In genomic region chr7:39952791-39953190, GRCh38 we compare ENCODE assay signal across 8 cellular contexts. TPM values are rescaled to one million over a fixed set of nuclear protein-coding genes. Genes with fewer than 3 reads are reported as not detected.
DNase-seq lines count a peak whose midpoint lies in the region; ATAC-seq and TF ChIP-seq lines count a peak whose summit lies in the region.

No MANE protein-coding gene starts in this region.

- TF ChIP-seq CTCF in AG04450 (IDR thresholded peaks at IDR 0.05; ENCODE audit: low read depth, low read length) = no peak
- no peak for TF ChIP-seq CTCF in breast epithelium (IDR thresholded peaks at IDR 0.05)

- intact Hi-C loops in breast epithelium (cut with DNase I; ENCODE audit: low total_unique reads) = no loop called here

- CTCF ChIA-PET in AG04450 (lab: Charles Lee) = interaction anchor here (0.6 to 5.4 kb wide), 2 partner anchors 100 to 115 kb away, joined by 3 to 43 read pairs; no protein-coding TSS in a partner anchor

- no peak for ATAC-seq in HG02840 (IDR thresholded peaks at IDR 0.05; ENCODE audit: low FRiP score, unreplicated experiment)
- no peak for ATAC-seq in GM18520 (IDR thresholded peaks at IDR 0.05; ENCODE audit: unreplicated experiment)

- 0 out of 2 replicates have a peak, but pooled peaks cover 6% of the 10 kb centered on the region for H3K4me1 ChIP-seq in HUES6 (ENCODE audit: control insufficient read depth, insufficient read depth, low read length)
- H3K4me1 ChIP-seq in breast epithelium = peaks cover 0 to 20% of the 10 kb centered on the region in 2 donors
- H3K4me1 ChIP-seq in muscle layer of colon (ENCODE audit: insufficient read depth, low read length) = peaks cover 39% of the 10 kb centered on the region

- TF ChIP-seq POLR2A in breast epithelium (IDR thresholded peaks at IDR 0.05) = no peak

- H3K27ac ChIP-seq in AG04450 (ENCODE audit: low read depth, low read length) = no peak overlapping the region
- no peak overlapping the region for H3K27ac ChIP-seq in HUES6 (ENCODE audit: low read depth, low read length)
- H3K27ac ChIP-seq in breast epithelium = peak overlapping the region; percentile 96 to 99
- no peak overlapping the region for H3K27ac ChIP-seq in muscle layer of colon (ENCODE audit: low read depth, low read length)

- H3K9me3 ChIP-seq in AG04450 (ENCODE audit: control insufficient read depth, insufficient read depth, low read length) (no peaks in the 10 kb centered on the region; the same call in 1 of the 2 replicates), HUES6 (ENCODE audit: control insufficient read depth, insufficient read depth, low read depth, low read length) (no peaks in the 10 kb centered on the region), breast epithelium (no peaks in the 10 kb centered on the region), muscle layer of colon (ENCODE audit: low read length) (no peaks in the 10 kb centered on the region)

- DNase-seq in AG04450 (ENCODE audit: low read depth, low spot score) (no peak), breast epithelium (ENCODE audit: low spot score in 2 of 2) (no peak), AG08395 (ENCODE audit: low spot score) (no peak), NCI-H2227 treated with DMSO at 0.1 percent for 48 hours (lab: John Stamatoyannopoulos, UW) (no peak)

- H3K36me3 ChIP-seq in HUES6 (ENCODE audit: control insufficient read depth, insufficient read depth, low read length) = no peaks in the 10 kb centered on the region
- no peaks in the 10 kb centered on the region for H3K36me3 ChIP-seq in breast epithelium
- H3K36me3 ChIP-seq in muscle layer of colon (ENCODE audit: insufficient read depth, low read length) = no peaks in the 10 kb centered on the region

- H3K27me3 ChIP-seq in AG04450 (ENCODE audit: control insufficient read depth, insufficient read depth, low read length) (no peaks in the 10 kb centered on the region), HUES6 (ENCODE audit: control insufficient read depth, insufficient read depth, low read length) (no peaks in the 10 kb centered on the region), breast epithelium (no peaks in the 10 kb centered on the region), muscle layer of colon (ENCODE audit: control insufficient read depth in 1 of 2, insufficient read depth in 2 of 2, low read length in 2 of 2) (no peaks in the 10 kb centered on the region)

- POLR2A ChIA-PET in AG04450 (lab: Yijun Ruan, JAX) = no interaction called here

- H3K9ac ChIP-seq in HUES6 (ENCODE audit: low read length) (peak overlapping the region; percentile 10), muscle layer of colon (ENCODE audit: low read length) (peak overlapping the region; percentile 79)

- peak overlapping the region; percentile 89 for H3K4me3 ChIP-seq in AG04450 (ENCODE audit: low read depth, low read length)
- H3K4me3 ChIP-seq in HUES6 (ENCODE audit: low read depth, low read length) = peak overlapping the region; percentile 73
- peak overlapping the region; percentile 88 to 98 (median 95) for H3K4me3 ChIP-seq in breast epithelium
- peak overlapping the region in 1 of 2 donors; percentile 91 for H3K4me3 ChIP-seq in muscle layer of colon (ENCODE audit: low read depth in 1 of 2, low read length in 2 of 2)

RNA-seq across cellular contexts. Expression of gene CDK13, which starts 2.7 kb away (rescaled TPM):
- polyA plus RNA-seq in AG04450 (2011; rRNA removed) = 34.1 and 44.2 TPM in 2 replicates
- polyA minus RNA-seq in AG04450 (2011; rRNA and poly(A)+ RNA removed) = 54.3 and 73.0 TPM in 2 replicates
- total RNA-seq in breast epithelium = 100 to 1,000 TPM in 1 of 3 donors, 10 to 100 TPM in 2; 70.9 to 128 (median 95.4) TPM

Comparison
In these comparisons a context has a peak if more than half of its experiments do, and no peak if none do; other contexts are left out.
1. H3K27ac ChIP-seq: peak in breast epithelium (2 of 2); none in AG04450 (single experiment), HUES6 (single experiment) and muscle layer of colon (single experiment).